Comparison of ENCODE assay signal across 8 cellular contexts in genomic region chr17:40139566-40140058, GRCh38. TPM values are rescaled to one million over a fixed set of nuclear protein-coding genes. Genes with fewer than 3 reads are reported as not detected.
DNase-seq lines count a peak whose midpoint lies in the region; ATAC-seq and TF ChIP-seq lines count a peak whose summit lies in the region.

No MANE protein-coding gene starts in this region.

- POLR2A ChIA-PET in WTC11 (lab: Charles Lee) = interaction anchor here (0.5 to 2.2 kb wide), 10 partner anchors 16 to 1348 kb away, joined by 3 to 17 read pairs (median 3); partner anchors contain the start of genes MED24 and MSL1

- ATAC-seq in GM18868 (IDR thresholded peaks at IDR 0.05; ENCODE audit: unreplicated experiment) = peak; percentile 15
- peak; percentile 1 for ATAC-seq in HG02938 (IDR thresholded peaks at IDR 0.05; ENCODE audit: unreplicated experiment)
- no peak for ATAC-seq in WTC11
- ATAC-seq in heart left ventricle = peak in 3 of 4 donors; percentile 1 to 3 (median 1)
- peak; percentile 17 to 34 for ATAC-seq in gastrocnemius medialis

- in situ Hi-C loops in gastrocnemius medialis (cut with MboI; ENCODE audit: low sequenced_read_pairs in 4 of 4) = no loop called here

- H3K36me3 Mint-ChIP-seq in WTC11 = peaks cover 36% of the 10 kb centered on the region

- TF ChIP-seq POLR2A in heart left ventricle (IDR thresholded peaks at IDR 0.05) (no peak), gastrocnemius medialis (IDR thresholded peaks at IDR 0.05) (no peak)

- H3K4me3 ChIP-seq in heart left ventricle (peak overlapping the region; percentile 45 to 91 (median 79)), gastrocnemius medialis (peak overlapping the region; percentile 72 to 87 (median 77))

- H3K4me1 ChIP-seq in heart left ventricle (peaks cover 3 to 27% (median 22%) of the 10 kb centered on the region in 12 donors), gastrocnemius medialis (peaks cover 34% of the 10 kb centered on the region in 2 donors)

- no peak for TF ChIP-seq CTCF in WTC11 (IDR thresholded peaks at IDR 0.05)
- TF ChIP-seq CTCF in heart left ventricle (IDR thresholded peaks at IDR 0.05) = no peak
- TF ChIP-seq CTCF in gastrocnemius medialis (IDR thresholded peaks at IDR 0.05 in 4 of 5, conservative IDR thresholded peaks at IDR 0.05 in 1 of 5) = peak in 1 of 5 experiments; percentile 18

- no peaks in the 10 kb centered on the region for H3K9me3 ChIP-seq in heart left ventricle
- H3K9me3 ChIP-seq in gastrocnemius medialis = no peaks in the 10 kb centered on the region

- 15 to 21% (median 19%) methylated on average over 14 of the region's 14 CpGs for WGBS in heart left ventricle, 4 donors

- peak overlapping the region; percentile 94 for H3K4me3 Mint-ChIP-seq in WTC11

- H3K27me3 ChIP-seq in heart left ventricle (no peaks in the 10 kb centered on the region), gastrocnemius medialis (no peaks in the 10 kb centered on the region)

- CTCF ChIA-PET in WTC11 (lab: Charles Lee) = interaction anchor here (1.1 to 2.7 kb wide), 5 partner anchors 16 to 181 kb away, joined by 3 to 17 read pairs (median 4); no protein-coding TSS in a partner anchor

- DNase-seq in WTC11 (ENCODE audit: low spot score) (no peak), heart left ventricle (peak in 1 of 5 donors; percentile 20), gastrocnemius medialis (peak in 1 of 2 donors; percentile 35), NCI-H2081 (lab: John Stamatoyannopoulos, UW) (no peak), NCI-H524 (lab: John Stamatoyannopoulos, UW) (no peak), T-helper 9 cell (no peak)

- H3K9me3 Mint-ChIP-seq in WTC11 = no peaks in the 10 kb centered on the region

- H3K27me3 Mint-ChIP-seq in WTC11 (ENCODE audit: low read depth) = no peaks in the 10 kb centered on the region

- H3K36me3 ChIP-seq in heart left ventricle (peaks cover 0 to 70% (median 61%) of the 10 kb centered on the region in 9 donors), gastrocnemius medialis (peaks cover 2 to 42% of the 10 kb centered on the region in 2 donors)

- intact Hi-C loops in heart left ventricle (cut with DNase I) (loop anchor here in 6 of 10 donors (1.0 to 10.0 kb wide), 3 partner anchors 16 to 495 kb away; no protein-coding TSS in a partner anchor), gastrocnemius medialis (cut with DNase I; ENCODE audit: low total_unique reads) (loop anchor here (1.0 kb wide), 2 partner anchors 15 to 26 kb away; no protein-coding TSS in a partner anchor)

- peak overlapping the region; percentile 89 to 99 (median 98) for H3K27ac ChIP-seq in heart left ventricle
- H3K27ac ChIP-seq in gastrocnemius medialis = peak overlapping the region; percentile 91 to 100 (median 96)

- H3K4me1 Mint-ChIP-seq in WTC11 = peaks cover 19% of the 10 kb centered on the region

- H3K27ac Mint-ChIP-seq in WTC11 = peak overlapping the region; percentile 100

TF ChIP-seq in WTC11, 78 proteins besides CTCF, POLR2A, EP300 and RAD21:
- TF ChIP-seq HMGA2 (CRISPR knock-in tag; IDR thresholded peaks at IDR 0.05) (no peak), ESRRA (CRISPR knock-in tag; IDR thresholded peaks at IDR 0.05; ENCODE audit: borderline replicate concordance) (no peak), MLX (CRISPR knock-in tag; IDR thresholded peaks at IDR 0.05) (no peak), TEAD4 (CRISPR knock-in tag; IDR thresholded peaks at IDR 0.05) (no peak), IRF2 (CRISPR knock-in tag; IDR thresholded peaks at IDR 0.05; ENCODE audit: borderline replicate concordance, low read depth) (no peak), FOXP4 (CRISPR knock-in tag; IDR thresholded peaks at IDR 0.05) (no peak), GTF2I (CRISPR knock-in tag; conservative IDR thresholded peaks at IDR 0.05) (peak; percentile 48; the same call in 1 of the 2 replicates), ZNF121 (CRISPR knock-in tag; IDR thresholded peaks at IDR 0.05) (peak; percentile 100), FOXJ3 (CRISPR knock-in tag; IDR thresholded peaks at IDR 0.05; ENCODE audit: borderline replicate concordance) (no peak)

RNA-seq across cellular contexts. Expression of gene CASC3, which starts 0.7 kb away (rescaled TPM):
- total RNA-seq in WTC11 (2021) (107 to 119 TPM (median 115 TPM) in 3 replicates), heart left ventricle (10 to 100 TPM; 26.5 to 54.3 (median 42.2) TPM), gastrocnemius medialis (10 to 100 TPM; 35.8 to 41.3 (median 39.8) TPM)
- polyA plus RNA-seq in heart left ventricle = 10 to 100 TPM; 27.9 to 33.4 TPM

RNA-seq across cellular contexts. Expression of gene MSL1, which starts 17.8 kb away (rescaled TPM):
- total RNA-seq in WTC11 (2021) = 69.2 to 78.1 TPM (median 73.7 TPM) in 3 replicates
- total RNA-seq in heart left ventricle = 10 to 100 TPM; 32.0 to 54.1 (median 45.1) TPM
- 10 to 100 TPM; 32.2 to 54.7 TPM for polyA plus RNA-seq in heart left ventricle
- total RNA-seq in gastrocnemius medialis = 10 to 100 TPM; 75.7 to 96.3 (median 85.9) TPM

RNA-seq across cellular contexts. Expression of gene RAPGEFL1, which starts 37.7 kb away (rescaled TPM):
- total RNA-seq in WTC11 (2021) (19.9 to 23.0 TPM (median 19.9 TPM) in 3 replicates), heart left ventricle (1 to 10 TPM; 2.2 to 4.8 (median 2.9) TPM), gastrocnemius medialis (1 to 10 TPM; 1.8 to 5.8 (median 5.2) TPM)
- 1 to 10 TPM; 3.3 to 6.6 TPM for polyA plus RNA-seq in heart left ventricle

RNA-seq across cellular contexts. Expression of gene NR1D1, which starts 39.2 kb away (rescaled TPM):
- total RNA-seq in WTC11 (2021) (5.6 to 7.6 TPM (median 6.2 TPM) in 3 replicates), heart left ventricle (10 to 100 TPM in 6 of 9 donors, 1 to 10 TPM in 3; 5.8 to 36.1 (median 21.8) TPM), gastrocnemius medialis (10 to 100 TPM; 16.0 to 34.2 (median 18.3) TPM)
- polyA plus RNA-seq in heart left ventricle = 10 to 100 TPM in 1 of 2 donors, 1 to 10 TPM in 1; 6.1 to 20.2 TPM
